In genomic region chr6:144104898-144105487, GRCh38 we compare ENCODE assay signal across 2 cellular contexts.
TF ChIP-seq lines count a peak whose summit lies in the region.

No MANE protein-coding gene starts in this region.

TF ChIP-seq in IMR-90, 13 proteins besides CTCF, POLR2A, EP300 and RAD21:
- TF ChIP-seq MAZ (IDR thresholded peaks at IDR 0.05; ENCODE audit: borderline replicate concordance, low read depth, low read length) = no peak
- no peak for TF ChIP-seq ELK1 (IDR thresholded peaks at IDR 0.05; ENCODE audit: borderline replicate concordance, low read depth, low read length)
- peak; percentile 78 for TF ChIP-seq SMC3 (IDR thresholded peaks at IDR 0.05; ENCODE audit: low read depth, low read length)
- TF ChIP-seq RFX5 (IDR thresholded peaks at IDR 0.05; ENCODE audit: low read depth, low read length) = no peak
- no peak for TF ChIP-seq BHLHE40 (IDR thresholded peaks at IDR 0.05; ENCODE audit: low read depth, low read length)
TF ChIP-seq in IMR-90: peak in this region for 1.

TF ChIP-seq in HepG2, 621 proteins besides CTCF, POLR2A, EP300 and RAD21 (continues in another document):
- TF ChIP-seq PCBP2 (optimal IDR thresholded peaks at IDR 0.05; ENCODE audit: low read depth, low read length, poor library complexity, severe bottlenecking) = no peak
- no peak for TF ChIP-seq TSC22D2 (CRISPR knock-in tag; IDR thresholded peaks at IDR 0.05; ENCODE audit: borderline replicate concordance)
- TF ChIP-seq ZNF207 (IDR thresholded peaks at IDR 0.05; ENCODE audit: borderline replicate concordance) = no peak
- TF ChIP-seq PBX2 (CRISPR knock-in tag; IDR thresholded peaks at IDR 0.05) = no peak
- TF ChIP-seq ATF1 (CRISPR knock-in tag; IDR thresholded peaks at IDR 0.05) = no peak
- TF ChIP-seq PAF1 (CRISPR knock-in tag; IDR thresholded peaks at IDR 0.05) = no peak
- no peak for TF ChIP-seq JDP2 (CRISPR knock-in tag; IDR thresholded peaks at IDR 0.05; ENCODE audit: borderline replicate concordance)
- no peak for TF ChIP-seq ZBTB49 (CRISPR knock-in tag; IDR thresholded peaks at IDR 0.05; ENCODE audit: borderline replicate concordance)
- TF ChIP-seq SMAD1 (CRISPR knock-in tag; IDR thresholded peaks at IDR 0.05; ENCODE audit: borderline replicate concordance, low read depth) = no peak
- peak; percentile 19; the same call in 1 of the 2 replicates for TF ChIP-seq FOXJ3 (CRISPR knock-in tag; IDR thresholded peaks at IDR 0.05; ENCODE audit: borderline replicate concordance)
- no peak for TF ChIP-seq RORA (CRISPR knock-in tag; IDR thresholded peaks at IDR 0.05)
- TF ChIP-seq MYPOP (CRISPR knock-in tag; IDR thresholded peaks at IDR 0.05) = no peak
- TF ChIP-seq SCMH1 (CRISPR knock-in tag; IDR thresholded peaks at IDR 0.05; ENCODE audit: borderline replicate concordance) = no peak
- TF ChIP-seq YEATS2 (CRISPR knock-in tag; IDR thresholded peaks at IDR 0.05; ENCODE audit: borderline replicate concordance) = no peak
- no peak for TF ChIP-seq ATF4 (CRISPR knock-in tag; IDR thresholded peaks at IDR 0.05)
- no peak for TF ChIP-seq SRSF1 (optimal IDR thresholded peaks at IDR 0.05; ENCODE audit: low read depth, low read length)
- no peak for TF ChIP-seq ZNF562 (CRISPR knock-in tag; IDR thresholded peaks at IDR 0.05; ENCODE audit: borderline replicate concordance)
- no peak for TF ChIP-seq ZNF790 (CRISPR knock-in tag; IDR thresholded peaks at IDR 0.05; ENCODE audit: borderline replicate concordance)
- TF ChIP-seq HINFP (CRISPR knock-in tag; IDR thresholded peaks at IDR 0.05; ENCODE audit: low read depth) = no peak
- no peak for TF ChIP-seq HMG20A (CRISPR knock-in tag; IDR thresholded peaks at IDR 0.05; ENCODE audit: borderline replicate concordance)
- no peak for TF ChIP-seq NFIC (IDR thresholded peaks at IDR 0.05; ENCODE audit: low read length)
- no peak for TF ChIP-seq KLF13 (CRISPR knock-in tag; IDR thresholded peaks at IDR 0.05)
- no peak for TF ChIP-seq TRIM22 (IDR thresholded peaks at IDR 0.05)
- TF ChIP-seq ZNF670 (CRISPR knock-in tag; IDR thresholded peaks at IDR 0.05; ENCODE audit: borderline replicate concordance) = no peak
- no peak for TF ChIP-seq ZNF816 (CRISPR knock-in tag; IDR thresholded peaks at IDR 0.05; ENCODE audit: borderline replicate concordance)
- TF ChIP-seq ETS1 (CRISPR knock-in tag; IDR thresholded peaks at IDR 0.05) = no peak
- TF ChIP-seq MIXL1 (CRISPR knock-in tag; IDR thresholded peaks at IDR 0.05) = peak; percentile 65; the same call in 1 of the 2 replicates
- TF ChIP-seq FOXA3 (CRISPR knock-in tag; IDR thresholded peaks at IDR 0.05) = 0 out of 2 replicates have a peak, but pooled peaks have one; percentile 12
- 0 out of 2 replicates have a peak, but pooled peaks have one; percentile 35 for TF ChIP-seq ELF4 (CRISPR knock-in tag; IDR thresholded peaks at IDR 0.05; ENCODE audit: borderline replicate concordance)
- TF ChIP-seq ZNF569 (CRISPR knock-in tag; IDR thresholded peaks at IDR 0.05; ENCODE audit: borderline replicate concordance) = no peak
- TF ChIP-seq ZNF768 (CRISPR knock-in tag; IDR thresholded peaks at IDR 0.05) = no peak
- no peak for TF ChIP-seq ZNF44 (CRISPR knock-in tag; IDR thresholded peaks at IDR 0.05)
- TF ChIP-seq RFX5 (IDR thresholded peaks at IDR 0.05; ENCODE audit: low read depth, low read length) = no peak
- peak; percentile 42; the same call in 1 of the 2 replicates for TF ChIP-seq GATAD2A (CRISPR knock-in tag; IDR thresholded peaks at IDR 0.05)
- TF ChIP-seq PITX1 (CRISPR knock-in tag; IDR thresholded peaks at IDR 0.05) = no peak
- TF ChIP-seq ZNF136 (CRISPR knock-in tag; IDR thresholded peaks at IDR 0.05; ENCODE audit: low read depth) = no peak
- no peak for TF ChIP-seq ZSCAN20 (CRISPR knock-in tag; IDR thresholded peaks at IDR 0.05; ENCODE audit: borderline replicate concordance)
- TF ChIP-seq ZNF800 (CRISPR knock-in tag; IDR thresholded peaks at IDR 0.05) = peak; percentile 22; the same call in 1 of the 2 replicates
- no peak for TF ChIP-seq MEIS1 (CRISPR knock-in tag; IDR thresholded peaks at IDR 0.05; ENCODE audit: borderline replicate concordance)
- no peak for TF ChIP-seq CCAR2 (optimal IDR thresholded peaks at IDR 0.05; ENCODE audit: low read depth, low read length)
- peak; percentile 78 for TF ChIP-seq ARID3A (IDR thresholded peaks at IDR 0.05; ENCODE audit: low read depth, low read length)
- no peak for TF ChIP-seq IKZF5 (CRISPR knock-in tag; IDR thresholded peaks at IDR 0.05)
- peak; percentile 71 for TF ChIP-seq SMC3 (IDR thresholded peaks at IDR 0.05; ENCODE audit: low read length)
- TF ChIP-seq KAT8 (CRISPR knock-in tag; IDR thresholded peaks at IDR 0.05) = 0 out of 2 replicates have a peak, but pooled peaks have one; percentile 25
- TF ChIP-seq PATZ1 (CRISPR knock-in tag; IDR thresholded peaks at IDR 0.05) = no peak
- no peak for TF ChIP-seq ZNF496 (CRISPR knock-in tag; IDR thresholded peaks at IDR 0.05; ENCODE audit: insufficient replicate concordance)
- TF ChIP-seq ZNF549 (CRISPR knock-in tag; IDR thresholded peaks at IDR 0.05) = no peak
